In genomic region chr2:232700154-232700553, GRCh38 we compare ENCODE assay signal across 14 cellular contexts. TPM values are rescaled to one million over a fixed set of nuclear protein-coding genes. Genes with fewer than 3 reads are reported as not detected.
A peak's percentile ranks its signal among the peaks of the same experiment; 100 is the strongest.
DNase-seq lines count a peak whose midpoint lies in the region; ATAC-seq and TF ChIP-seq lines count a peak whose summit lies in the region.
"Had no signal": no experiment of that assay in that cellular context is flagged by ENCODE, and none has a peak within 500 bp of the region (broad histone marks: within the 10 kb centered on the region; RNA-seq: fewer than 3 reads in every experiment).

No MANE protein-coding gene starts in this region.

- H3K4me3 Mint-ChIP-seq in CD4-positive, CD25-positive, alpha-beta regulatory T cell = peak overlapping the region; percentile 53 to 98 (median 74)
- no peak overlapping the region for H3K4me3 Mint-ChIP-seq in GM23338
- H3K4me3 Mint-ChIP-seq in activated naive CD8-positive, alpha-beta T cell treated with anti-CD3 and anti-CD28 coated beads, Interleukin-2, amount 10 ng/mL, durations not matched to agents 7 days and 5 days = peak overlapping the region; percentile 6
- peak overlapping the region; percentile 97 for H3K4me3 Mint-ChIP-seq in natural killer cell treated with Interleukin-12 subunit alpha and Interleukin-12 subunit beta and Interleukin-15 and Interleukin-18, amount 100 ng/mL, for 72 hours

- H3K4me1 Mint-ChIP-seq in CD4-positive, CD25-positive, alpha-beta regulatory T cell = peaks cover 30 to 64% (median 51%) of the 10 kb centered on the region in 4 donors
- H3K4me1 Mint-ChIP-seq in GM23338 = peaks cover 25% of the 10 kb centered on the region
- H3K4me1 Mint-ChIP-seq in activated naive CD8-positive, alpha-beta T cell treated with anti-CD3 and anti-CD28 coated beads, Interleukin-2, amount 10 ng/mL, durations not matched to agents 7 days and 5 days = peaks cover 29% of the 10 kb centered on the region
- peaks cover 35 to 41% of the 10 kb centered on the region in 2 donors for H3K4me1 Mint-ChIP-seq in natural killer cell treated with Interleukin-12 subunit alpha and Interleukin-12 subunit beta and Interleukin-15 and Interleukin-18, amount 100 ng/mL, for 72 hours (ENCODE audit: low read depth in 2 of 2)

- peaks cover 76% of the 10 kb centered on the region for H3K79me2 ChIP-seq in GM23338 (replicated peaks; ENCODE audit: insufficient read depth)

- H3K4me2 ChIP-seq in GM23338 = peak overlapping the region; percentile 80

- H3K9me3 Mint-ChIP-seq in CD4-positive, CD25-positive, alpha-beta regulatory T cell = peaks cover 0 to 2% (median 0%) of the 10 kb centered on the region in 7 donors
- no peaks in the 10 kb centered on the region for H3K9me3 Mint-ChIP-seq in GM23338
- no peaks in the 10 kb centered on the region for H3K9me3 Mint-ChIP-seq in activated naive CD8-positive, alpha-beta T cell treated with anti-CD3 and anti-CD28 coated beads, Interleukin-2, amount 10 ng/mL, durations not matched to agents 7 days and 5 days
- H3K9me3 Mint-ChIP-seq in natural killer cell treated with Interleukin-12 subunit alpha and Interleukin-12 subunit beta and Interleukin-15 and Interleukin-18, amount 100 ng/mL, for 72 hours = no peaks in the 10 kb centered on the region

- H4K20me1 ChIP-seq in GM23338 (replicated peaks; ENCODE audit: insufficient read depth) = peaks cover 29% of the 10 kb centered on the region

- peak overlapping the region; percentile 74 for H3K4me3 ChIP-seq in CD4-positive, CD25-positive, alpha-beta regulatory T cell (ENCODE audit: low read depth, low read length)
- H3K4me3 ChIP-seq in GM23338 (peak overlapping the region; percentile 15; the same call in 1 of the 2 replicates), aorta (ENCODE audit: low read length in 2 of 2) (no peak overlapping the region)
- H3K4me3 ChIP-seq: suprapubic skin had no signal

- 85 to 95% methylated on average over 1 of the region's 1 CpG for WGBS in aorta, 2 donors

- TF ChIP-seq CTCF in GM23338 (conservative IDR thresholded peaks at IDR 0.05; ENCODE audit: low read depth in 2 of 2) = no peak

- no peak for DNase-seq in CD4-positive, CD25-positive, alpha-beta regulatory T cell
- DNase-seq in GM23338 (ENCODE audit: low spot score) (no peak), nucleus accumbens (lab: John Stamatoyannopoulos, UW) (no peak), SHP77 (lab: John Stamatoyannopoulos, UW) (no peak), aorta (no peak)
- DNase-seq in activated naive CD8-positive, alpha-beta T cell treated with anti-CD3 and anti-CD28 coated beads, Interleukin-2, amount 10 ng/mL, durations not matched to agents 7 days and 5 days = no peak
- DNase-seq in natural killer cell treated with Interleukin-12 subunit alpha and Interleukin-12 subunit beta and Interleukin-15 and Interleukin-18, amount 100 ng/mL, for 72 hours (ENCODE audit: low spot score) = no peak
- DNase-seq: activated CD4-positive, CD25-positive, alpha-beta regulatory T cell; kidney glomerular epithelial cell; MG63; NCI-H2107 had no signal

- H3K36me3 Mint-ChIP-seq in CD4-positive, CD25-positive, alpha-beta regulatory T cell = peaks cover 23% of the 10 kb centered on the region
- peaks cover 20% of the 10 kb centered on the region for H3K36me3 Mint-ChIP-seq in GM23338 (ENCODE audit: low read depth)
- peaks cover 31% of the 10 kb centered on the region for H3K36me3 Mint-ChIP-seq in activated naive CD8-positive, alpha-beta T cell treated with anti-CD3 and anti-CD28 coated beads, Interleukin-2, amount 10 ng/mL, durations not matched to agents 7 days and 5 days
- H3K36me3 Mint-ChIP-seq in natural killer cell treated with Interleukin-12 subunit alpha and Interleukin-12 subunit beta and Interleukin-15 and Interleukin-18, amount 100 ng/mL, for 72 hours = peaks cover 23% of the 10 kb centered on the region

- ATAC-seq in CD4-positive, CD25-positive, alpha-beta regulatory T cell (ENCODE audit: low read depth in 2 of 2) = no peak
- no peak for ATAC-seq in GM23338
- no peak for ATAC-seq in activated naive CD8-positive, alpha-beta T cell treated with anti-CD3 and anti-CD28 coated beads, Interleukin-2, amount 10 ng/mL, durations not matched to agents 7 days and 5 days (ENCODE audit: low read depth)
- no peak for ATAC-seq in natural killer cell treated with Interleukin-12 subunit alpha and Interleukin-12 subunit beta and Interleukin-15 and Interleukin-18, amount 100 ng/mL, for 72 hours
- no peak for ATAC-seq in GM18517 (IDR thresholded peaks at IDR 0.05; ENCODE audit: unreplicated experiment)
- no peak for ATAC-seq in aorta (ENCODE audit: low FRiP score)
- ATAC-seq: HCT116 had no signal

- H3K27ac Mint-ChIP-seq in CD4-positive, CD25-positive, alpha-beta regulatory T cell = no peak overlapping the region
- H3K27ac Mint-ChIP-seq in GM23338 = no peak overlapping the region; the same call in 1 of the 2 replicates
- H3K27ac Mint-ChIP-seq in activated naive CD8-positive, alpha-beta T cell treated with anti-CD3 and anti-CD28 coated beads, Interleukin-2, amount 10 ng/mL, durations not matched to agents 7 days and 5 days = no peak overlapping the region
- peak overlapping the region; percentile 73 to 95 for H3K27ac Mint-ChIP-seq in natural killer cell treated with Interleukin-12 subunit alpha and Interleukin-12 subunit beta and Interleukin-15 and Interleukin-18, amount 100 ng/mL, for 72 hours

- POLR2A ChIA-PET in activated naive CD8-positive, alpha-beta T cell treated with anti-CD3 and anti-CD28 coated beads, Interleukin-2, amount 10 ng/mL, durations not matched to agents 7 days and 5 days (lab: Charles Lee) = interaction anchor here (1.2 kb wide), 1 partner anchor 361 kb away, joined by 7 read pairs; no protein-coding TSS in a partner anchor

- no peaks in the 10 kb centered on the region for H3K27me3 Mint-ChIP-seq in CD4-positive, CD25-positive, alpha-beta regulatory T cell
- H3K27me3 Mint-ChIP-seq in GM23338 (ENCODE audit: insufficient read depth, low read depth, poor library complexity) = peaks cover 12% of the 10 kb centered on the region
- no peaks in the 10 kb centered on the region for H3K27me3 Mint-ChIP-seq in activated naive CD8-positive, alpha-beta T cell treated with anti-CD3 and anti-CD28 coated beads, Interleukin-2, amount 10 ng/mL, durations not matched to agents 7 days and 5 days
- no peaks in the 10 kb centered on the region for H3K27me3 Mint-ChIP-seq in natural killer cell treated with Interleukin-12 subunit alpha and Interleukin-12 subunit beta and Interleukin-15 and Interleukin-18, amount 100 ng/mL, for 72 hours

- peaks cover 45% of the 10 kb centered on the region for H3K4me1 ChIP-seq in CD4-positive, CD25-positive, alpha-beta regulatory T cell (ENCODE audit: control insufficient read depth, insufficient read depth, low read length, poor library complexity, severe bottlenecking)
- H3K4me1 ChIP-seq in GM23338 (ENCODE audit: insufficient read depth) (peaks cover 20% of the 10 kb centered on the region), aorta (ENCODE audit: control insufficient read depth in 1 of 2, insufficient read depth in 2 of 2, low read length in 2 of 2) (peaks cover 0 to 6% of the 10 kb centered on the region in 2 donors)

- no peak overlapping the region for H3K27ac ChIP-seq in CD4-positive, CD25-positive, alpha-beta regulatory T cell (ENCODE audit: insufficient read depth, low read length, poor library complexity, severe bottlenecking)
- H3K27ac ChIP-seq in GM23338 (ENCODE audit: low read depth) (no peak overlapping the region; the same call in 1 of the 2 replicates), aorta (ENCODE audit: low read depth in 1 of 2, low read length in 2 of 2) (no peak overlapping the region)
- H3K27ac ChIP-seq: suprapubic skin had no signal

- H3K9me2 ChIP-seq in GM23338 (ENCODE audit: insufficient read depth) = no peaks in the 10 kb centered on the region

- H3F3A ChIP-seq in GM23338 (replicated peaks; ENCODE audit: low read depth) = no peaks in the 10 kb centered on the region

- no peaks in the 10 kb centered on the region for H3K9me3 ChIP-seq in CD4-positive, CD25-positive, alpha-beta regulatory T cell (ENCODE audit: control insufficient read depth in 2 of 2, low read length in 2 of 2)
- no peaks in the 10 kb centered on the region for H3K9me3 ChIP-seq in aorta (ENCODE audit: control insufficient read depth, low read length)
- H3K9me3 ChIP-seq: MG63, suprapubic skin had no signal

- peaks cover 14% of the 10 kb centered on the region for H3K36me3 ChIP-seq in CD4-positive, CD25-positive, alpha-beta regulatory T cell (ENCODE audit: control insufficient read depth, insufficient read depth, low read length)
- H3K36me3 ChIP-seq in GM23338 (ENCODE audit: insufficient read depth) = no peaks in the 10 kb centered on the region
- peaks cover 0 to 3% of the 10 kb centered on the region in 2 donors for H3K36me3 ChIP-seq in aorta (ENCODE audit: control insufficient read depth in 1 of 2, insufficient read depth in 2 of 2, low read length in 1 of 2)

- no peaks in the 10 kb centered on the region for H3K27me3 ChIP-seq in CD4-positive, CD25-positive, alpha-beta regulatory T cell (ENCODE audit: control insufficient read depth, insufficient read depth, low read length)
- H3K27me3 ChIP-seq in GM23338 (ENCODE audit: insufficient read depth) (no peaks in the 10 kb centered on the region), aorta (ENCODE audit: control insufficient read depth in 1 of 2, insufficient read depth in 2 of 2, low read length in 1 of 2) (no peaks in the 10 kb centered on the region)
- H3K27me3 ChIP-seq: MG63, suprapubic skin had no signal

- no peak overlapping the region for H2AFZ ChIP-seq in GM23338

- intact Hi-C loops in aorta (cut with DNase I) = no loop called here

TF ChIP-seq in GM23338, 12 proteins besides CTCF, POLR2A, EP300 and RAD21 (continues in another document):
- TF ChIP-seq ZNF114 (CRISPR knock-in tag; IDR thresholded peaks at IDR 0.05) = no peak
- no peak for TF ChIP-seq CREB1 (CRISPR knock-in tag; IDR thresholded peaks at IDR 0.05; ENCODE audit: low read depth)

RNA-seq across cellular contexts. Expression of gene GIGYF2, which starts 3.0 kb away (rescaled TPM):
- 75.6 TPM for total RNA-seq in CD4-positive, CD25-positive, alpha-beta regulatory T cell
- polyA plus RNA-seq in CD4-positive, CD25-positive, alpha-beta regulatory T cell = 10 to 100 TPM; 15.2 to 20.7 (median 19.2) TPM
- total RNA-seq in GM23338 (2014; rRNA removed; shearing (Covaris generic)) = 97.5 and 104 TPM in 2 replicates
- polyA plus RNA-seq in GM23338 (2016; fragmentation: Nextera tagmentation; extraction: Ambion mirVana) = 39.2 and 48.9 TPM in 2 replicates
- total RNA-seq in activated naive CD8-positive, alpha-beta T cell treated with anti-CD3 and anti-CD28 coated beads, Interleukin-2, amount 10 ng/mL, durations not matched to agents 7 days and 5 days = 10 to 100 TPM; 66.8 to 67.5 TPM
- 100 to 1,000 TPM in 1 of 2 donors, 10 to 100 TPM in 1; 91.5 to 101 TPM for total RNA-seq in natural killer cell treated with Interleukin-12 subunit alpha and Interleukin-12 subunit beta and Interleukin-15 and Interleukin-18, amount 100 ng/mL, for 72 hours
- total RNA-seq in aorta = 100 to 1,000 TPM in 1 of 2 donors, 10 to 100 TPM in 1; 74.0 to 100 TPM
- polyA plus RNA-seq in aorta = 10 to 100 TPM; 13.3 to 13.4 TPM

Comparison
In these comparisons a context has a peak if more than half of its experiments do, and no peak if none do; other contexts are left out.
1. H3K4me3 ChIP-seq: peak in CD4-positive, CD25-positive, alpha-beta regulatory T cell (single experiment) and GM23338 (single experiment); none in aorta (0 of 2).
2. H3K27ac Mint-ChIP-seq: peak in natural killer cell treated with Interleukin-12 subunit alpha and Interleukin-12 subunit beta and Interleukin-15 and Interleukin-18, amount 100 ng/mL, for 72 hours (2 of 2); none in CD4-positive, CD25-positive, alpha-beta regulatory T cell (0 of 3), GM23338 (single experiment) and activated naive CD8-positive, alpha-beta T cell treated with anti-CD3 and anti-CD28 coated beads, Interleukin-2, amount 10 ng/mL, durations not matched to agents 7 days and 5 days (single experiment).